20 cellular contexts compared by ENCODE assay signal in the genomic region with DNA sequence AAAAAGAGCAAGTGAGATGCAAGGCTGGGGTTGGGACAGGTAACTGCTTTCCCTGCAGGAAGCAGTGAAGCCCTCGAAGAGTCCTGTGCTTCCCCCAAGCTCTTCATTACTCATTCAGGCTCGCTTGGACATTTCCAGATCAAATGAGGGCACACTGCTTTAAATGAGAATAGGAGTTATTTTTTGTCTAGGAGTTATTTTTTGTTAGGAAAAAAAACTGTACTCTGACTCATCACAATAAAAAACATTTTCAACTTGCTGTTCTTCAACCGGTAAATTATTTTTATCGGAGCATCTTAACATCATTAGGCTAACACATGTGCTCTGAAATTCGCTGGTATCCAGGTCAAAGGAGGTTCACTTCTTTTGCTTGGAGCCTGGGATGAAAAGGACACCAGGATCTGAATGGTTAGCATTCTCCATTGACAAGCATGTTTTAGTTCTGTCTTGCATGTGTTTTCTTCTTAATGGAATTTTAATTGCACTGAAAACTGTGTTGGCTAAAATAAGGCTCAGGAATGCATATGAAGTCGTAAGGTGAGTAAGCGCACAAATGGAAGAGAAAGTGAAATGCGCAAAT.
DNase-seq lines count a peak whose midpoint lies in the region; TF ChIP-seq lines count a peak whose summit lies in the region.
"Had no signal": no experiment of that assay in that cellular context is flagged by ENCODE, and none has a peak within 500 bp of the region (broad histone marks: within the 10 kb centered on the region; RNA-seq: fewer than 3 reads in every experiment).

No MANE protein-coding gene starts in this region.

- H2AFZ ChIP-seq in GM23248 = peak overlapping the region; percentile 77
- H2AFZ ChIP-seq: parathyroid adenoma had no signal

- H3K4me3 ChIP-seq in GM23248 (peak overlapping the region; percentile 66), esophagus (ENCODE audit: low read depth in 1 of 2, low read length in 2 of 2) (no peak overlapping the region)
- H3K4me3 ChIP-seq: cardiac muscle cell, stomach had no signal

- H3K9me3 Mint-ChIP-seq in chondrocyte (ENCODE audit: low read depth) (no peaks in the 10 kb centered on the region), mesothelial cell of epicardium (no peaks in the 10 kb centered on the region)
- H3K9me3 Mint-ChIP-seq: CD8-positive, alpha-beta T cell; naive thymus-derived CD8-positive, alpha-beta T cell had no signal

- H3K9me2 ChIP-seq in GM23248 (ENCODE audit: insufficient read depth) = no peaks in the 10 kb centered on the region

- TF ChIP-seq CTCF in chondrocyte (IDR thresholded peaks at IDR 0.05) = no peak
- TF ChIP-seq CTCF in mesothelial cell of epicardium (IDR thresholded peaks at IDR 0.05; ENCODE audit: unreplicated experiment) = no peak

- H3K27ac ChIP-seq in GM23248 (peak overlapping the region; percentile 80), esophagus (ENCODE audit: low read depth in 2 of 2, low read length in 1 of 2) (peak overlapping the region; percentile 42 to 90)
- H3K27ac ChIP-seq: cardiac muscle cell, parathyroid adenoma, stomach had no signal

- WGBS in GM23248 (ENCODE audit: low coverage in 1 of 2, low lambda C conversion rate in 2 of 2, missing lambda C conversion rate in 2 of 2), 2 experiments = 6 to 7% methylated on average over 8 of the region's 8 CpGs
- WGBS in esophagus, 2 donors = 74 to 80% methylated on average over 8 of the region's 8 CpGs

- H3K9me3 ChIP-seq in GM23248 (ENCODE audit: low read depth) (no peaks in the 10 kb centered on the region), esophagus (ENCODE audit: control insufficient read depth in 2 of 2, insufficient read depth in 1 of 2, low read depth in 1 of 2, low read length in 1 of 2) (no peaks in the 10 kb centered on the region)
- H3K9me3 ChIP-seq: stomach had no signal

- H3K4me1 Mint-ChIP-seq in chondrocyte (ENCODE audit: low read depth) (peaks cover 11% of the 10 kb centered on the region), mesothelial cell of epicardium (peaks cover 8% of the 10 kb centered on the region)

- H3K4me2 ChIP-seq in GM23248 (ENCODE audit: unreplicated experiment) = peak overlapping the region; percentile 75

- peaks cover 12% of the 10 kb centered on the region; the same call in 1 of the 2 replicates for H3F3A ChIP-seq in GM23248 (ENCODE audit: insufficient read depth)

- H3K79me2 ChIP-seq in GM23248 (ENCODE audit: insufficient read depth) = no peaks in the 10 kb centered on the region
- H3K79me2 ChIP-seq: parathyroid adenoma had no signal

- H4K20me1 ChIP-seq in GM23248 (ENCODE audit: insufficient read depth) = no peaks in the 10 kb centered on the region

- no peaks in the 10 kb centered on the region for H3K27me3 ChIP-seq in GM23248 (replicated peaks; ENCODE audit: insufficient read depth)
- no peaks in the 10 kb centered on the region for H3K27me3 ChIP-seq in esophagus (ENCODE audit: control insufficient read depth in 1 of 2, insufficient read depth in 2 of 2, low read length in 2 of 2)
- H3K27me3 ChIP-seq: cardiac muscle cell, stomach had no signal

- in situ Hi-C loops in GM23248 (cut with MboI) = loop anchor here (10.0 to 25.0 kb wide), 2 partner anchors 193 to 795 kb away; no protein-coding TSS in a partner anchor

- peaks cover 3% of the 10 kb centered on the region for H3K27me3 Mint-ChIP-seq in chondrocyte (ENCODE audit: low read depth)
- peaks cover 2% of the 10 kb centered on the region for H3K27me3 Mint-ChIP-seq in mesothelial cell of epicardium (ENCODE audit: low read depth)
- H3K27me3 Mint-ChIP-seq: activated CD8-positive, alpha-beta memory T cell treated with anti-CD3 and anti-CD28 coated beads, Interleukin-2, amount 10 ng/mL, durations not matched to agents 7 days and 5 days had no signal

- H3K36me3 Mint-ChIP-seq in chondrocyte (ENCODE audit: low read depth) (no peaks in the 10 kb centered on the region), mesothelial cell of epicardium (no peaks in the 10 kb centered on the region)
- H3K36me3 Mint-ChIP-seq: activated CD8-positive, alpha-beta memory T cell treated with anti-CD3 and anti-CD28 coated beads, Interleukin-2, amount 10 ng/mL, durations not matched to agents 7 days and 5 days; CD8-positive, alpha-beta T cell; naive thymus-derived CD8-positive, alpha-beta T cell had no signal

- no peaks in the 10 kb centered on the region for H3K36me3 ChIP-seq in GM23248 (ENCODE audit: low read depth)
- no peaks in the 10 kb centered on the region for H3K36me3 ChIP-seq in esophagus (ENCODE audit: control insufficient read depth in 2 of 2, insufficient read depth in 2 of 2, low read length in 1 of 2)
- H3K36me3 ChIP-seq: cardiac muscle cell, stomach had no signal

- H3K4me1 ChIP-seq in GM23248 (ENCODE audit: insufficient read depth) = peaks cover 7% of the 10 kb centered on the region
- H3K4me1 ChIP-seq in esophagus (ENCODE audit: control insufficient read depth in 2 of 2, insufficient read depth in 2 of 2, low read length in 1 of 2) = no peaks in the 10 kb centered on the region
- H3K4me1 ChIP-seq: parathyroid adenoma had no signal

- H3K9ac ChIP-seq in GM23248 = peak overlapping the region; percentile 77
- H3K9ac ChIP-seq: parathyroid adenoma had no signal

- H3K27ac Mint-ChIP-seq in chondrocyte (ENCODE audit: unreplicated experiment) (no peak overlapping the region), mesothelial cell of epicardium (no peak overlapping the region)
- H3K27ac Mint-ChIP-seq: activated CD8-positive, alpha-beta memory T cell treated with anti-CD3 and anti-CD28 coated beads, Interleukin-2, amount 10 ng/mL, durations not matched to agents 7 days and 5 days; CD8-positive, alpha-beta T cell; naive thymus-derived CD8-positive, alpha-beta T cell had no signal

- DNase-seq in AG08395 (ENCODE audit: low spot score) (peak; percentile 26), GM23248 (peak; percentile 60), renal cortical epithelial cell (ENCODE audit: low read depth) (peak; percentile 27), T-helper 9 cell (no peak), RPMI8226 (no peak), chondrocyte (ENCODE audit: low spot score) (no peak), mesothelial cell of epicardium (ENCODE audit: low spot score in 2 of 2, unreplicated experiment in 2 of 2) (no peak)
- DNase-seq: ACHN; activated CD8-positive, alpha-beta memory T cell treated with anti-CD3 and anti-CD28 coated beads, Interleukin-2, amount 10 ng/mL, durations not matched to agents 7 days and 5 days; amniotic stem cell; CD8-positive, alpha-beta T cell; naive thymus-derived CD8-positive, alpha-beta T cell; NCI-H1092; NCI-H2081; NK-92 treated with Interleukin-12 subunit alpha and Interleukin-12 subunit beta, amount 100 ng/mL, for 24 hours; stimulated activated CD4-positive, alpha-beta T cell treated with anti-CD3 and anti-CD28 coated beads, Interleukin-2, amount 100 ng/mL, for 48 hours; stomach had no signal

- H3K4me3 Mint-ChIP-seq in chondrocyte (ENCODE audit: unreplicated experiment) (no peak overlapping the region), mesothelial cell of epicardium (no peak overlapping the region)
- H3K4me3 Mint-ChIP-seq: activated CD8-positive, alpha-beta memory T cell treated with anti-CD3 and anti-CD28 coated beads, Interleukin-2, amount 10 ng/mL, durations not matched to agents 7 days and 5 days; CD8-positive, alpha-beta T cell; naive thymus-derived CD8-positive, alpha-beta T cell had no signal

Comparison
In these comparisons a context has a peak if more than half of its experiments do, and no peak if none do; other contexts are left out.
1. DNase-seq: peak in AG08395 (single experiment), GM23248 (single experiment) and renal cortical epithelial cell (single experiment); none in T-helper 9 cell (single experiment), RPMI8226 (single experiment), chondrocyte (single experiment) and mesothelial cell of epicardium (0 of 2).